ENCODE assay signal across 8 cellular contexts in the genomic region with DNA sequence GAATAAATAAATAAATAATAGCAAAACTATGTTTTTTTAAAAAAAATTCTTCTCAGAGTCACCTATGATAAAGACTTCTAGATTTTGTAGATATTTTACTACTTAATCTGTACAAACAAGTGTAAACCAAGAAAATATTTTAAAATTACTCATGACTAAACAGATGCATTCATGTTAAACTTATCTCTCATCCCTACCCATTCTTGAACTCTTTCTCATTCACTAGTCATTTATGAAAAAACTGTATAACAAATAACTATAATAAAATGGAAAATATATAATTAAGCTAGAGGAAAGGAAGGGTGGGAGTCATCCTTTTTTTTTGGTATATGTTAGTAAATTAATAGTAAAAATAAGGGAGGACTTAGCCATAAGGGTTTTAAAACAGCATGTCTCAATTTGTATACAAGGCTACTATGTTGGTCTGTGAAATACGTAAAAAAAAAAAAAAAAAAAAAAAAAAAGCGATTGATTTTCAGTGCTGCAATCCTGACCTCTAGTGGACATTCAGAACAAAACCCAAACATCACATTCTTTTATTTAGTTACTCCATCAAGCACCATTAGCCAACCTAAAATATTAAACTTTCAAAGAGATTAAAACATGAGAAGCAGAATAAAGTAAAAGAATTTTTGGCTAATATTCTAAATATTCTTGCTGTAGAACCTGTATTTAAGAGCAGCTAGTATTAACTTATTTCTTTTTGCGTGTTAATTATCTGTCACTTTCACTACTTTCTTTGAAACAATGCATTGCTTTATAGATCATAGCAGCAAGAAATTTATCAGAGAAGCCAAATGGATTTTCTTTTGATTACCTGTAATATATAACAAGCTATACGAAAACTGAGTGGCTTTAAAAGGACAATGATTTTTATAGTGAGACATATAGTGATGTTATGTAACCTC.
DNase-seq lines count a peak whose midpoint lies in the region; FAIRE-seq and TF ChIP-seq lines count a peak whose summit lies in the region.

No MANE protein-coding gene starts in this region.

- H3K4me1 ChIP-seq in osteoblast (ENCODE audit: insufficient read depth, low read length): peaks cover 5% of the 10 kb centered on the region

- TF ChIP-seq POLR2A in erythroblast (IDR thresholded peaks at IDR 0.05; ENCODE audit: low read length): no peak

- no peak overlapping the region for H2AFZ ChIP-seq in osteoblast (ENCODE audit: low read length)

- H3K79me2 ChIP-seq in osteoblast (ENCODE audit: insufficient read depth, low read length): no peaks in the 10 kb centered on the region

- DNase-seq in D341Med (ENCODE audit: low spot score): peak; percentile 39
- peak; percentile 39 for DNase-seq in Jurkat, Clone E6-1 (ENCODE audit: low read depth, low spot score)
- peak; percentile 36 for DNase-seq in RCC 7860 (ENCODE audit: low spot score)
- DNase-seq in erythroblast (lab: John Stamatoyannopoulos, UW): peak; percentile 65 to 76
- no peak for DNase-seq in osteoblast (ENCODE audit: insufficient read length, low spot score, missing footprints)
- DNase-seq in activated naive CD4-positive, alpha-beta T cell treated with Interleukin-2 at 50 U/mL for 16 hours: no peak
- no peak for DNase-seq in NCI-H128 (lab: John Stamatoyannopoulos, UW; ENCODE audit: unreplicated experiment)
- DNase-seq in HK-2 (ENCODE audit: unreplicated experiment): no peak

- no peaks in the 10 kb centered on the region for H3K9me3 ChIP-seq in osteoblast (ENCODE audit: low read depth, low read length)

- no peaks in the 10 kb centered on the region for H4K20me1 ChIP-seq in osteoblast (ENCODE audit: insufficient read depth, low read length)

- no peaks in the 10 kb centered on the region for H3K27me3 ChIP-seq in osteoblast (ENCODE audit: insufficient read depth, low read length)

- peak overlapping the region; percentile 13 for H3K4me2 ChIP-seq in osteoblast (ENCODE audit: insufficient read depth, low read length)

- H3K4me3 ChIP-seq in Jurkat, Clone E6-1 (ENCODE audit: low read length): no peak overlapping the region
- no peak overlapping the region for H3K4me3 ChIP-seq in osteoblast (ENCODE audit: insufficient read depth, low read length)

- FAIRE-seq in RCC 7860 (lab: Jason Lieb, UNC): peak; percentile 88

- H3K27ac ChIP-seq in osteoblast (ENCODE audit: low read depth, low read length): no peak overlapping the region

- H3K36me3 ChIP-seq in osteoblast (ENCODE audit: insufficient read depth, low read length): no peaks in the 10 kb centered on the region

- peak; percentile 70 for TF ChIP-seq CTCF in osteoblast (IDR thresholded peaks at IDR 0.05; ENCODE audit: extremely low read depth, low read depth, low read length)

Comparison
In these comparisons a context has a peak if more than half of its experiments do, and no peak if none do; other contexts are left out.
1. DNase-seq: peak in D341Med (single experiment), Jurkat, Clone E6-1 (single experiment), RCC 7860 (single experiment) and erythroblast (2 of 2); none in osteoblast (single experiment), activated naive CD4-positive, alpha-beta T cell treated with Interleukin-2 at 50 U/mL for 16 hours (single experiment), NCI-H128 (single experiment) and HK-2 (single experiment).